ENCODE assay signal across 8 cellular contexts in genomic region chr11:10405858-10406592, GRCh38. TPM values are rescaled to one million over a fixed set of nuclear protein-coding genes. Genes with fewer than 3 reads are reported as not detected.
DNase-seq lines count a peak whose midpoint lies in the region; ATAC-seq, FAIRE-seq and TF ChIP-seq lines count a peak whose summit lies in the region.

No MANE protein-coding gene starts in this region.

- H3K27me3 ChIP-seq in DND-41 (ENCODE audit: insufficient read depth, low read length, poor library complexity) = no peaks in the 10 kb centered on the region
- no peaks in the 10 kb centered on the region for H3K27me3 ChIP-seq in endothelial cell of umbilical vein (ENCODE audit: control insufficient read depth in 2 of 2, insufficient read depth in 2 of 2, low read length in 2 of 2)

- H3K9me1 ChIP-seq in endothelial cell of umbilical vein (replicated peaks; ENCODE audit: control insufficient read depth, extremely low read depth, insufficient read depth, low read length) = no peaks in the 10 kb centered on the region

- no peaks in the 10 kb centered on the region for H3K9me3 Mint-ChIP-seq in activated CD4-positive, alpha-beta T cell treated with anti-CD3 and anti-CD28 coated beads, Interleukin-2, amount 10 ng/mL, durations not matched to agents 24 days and 14 days

- POLR2A ChIA-PET in endothelial cell of umbilical vein (lab: Charles Lee) = interaction anchor here (0.9 kb wide), 1 partner anchor 101 kb away, joined by 4 read pairs; the partner anchor contains the start of gene ADM

- ATAC-seq in DND-41 (ENCODE audit: insufficient read depth, low read depth) (peak; percentile 96), HG03432 (IDR thresholded peaks at IDR 0.05; ENCODE audit: unreplicated experiment) (peak; percentile 48), GM18511 (IDR thresholded peaks at IDR 0.05; ENCODE audit: unreplicated experiment) (no peak)

- no TSS peak for BruUV-seq in endothelial cell of umbilical vein (replicated peaks; lab: Mats Ljungman, UMichigan)

- CTCF ChIA-PET in endothelial cell of umbilical vein (lab: Charles Lee) = interaction anchor here (0.6 to 3.3 kb wide), 68 partner anchors 9 to 500 kb away, joined by 3 to 45 read pairs (median 4); partner anchors contain the start of genes AMPD3 and RNF141

- no peak overlapping the region for H3K9ac ChIP-seq in DND-41 (ENCODE audit: low read depth, low read length)
- no peak overlapping the region for H3K9ac ChIP-seq in endothelial cell of umbilical vein (replicated peaks; ENCODE audit: extremely low read depth, insufficient read depth, low read length)

- H3K4me1 ChIP-seq in DND-41 (ENCODE audit: insufficient read depth, low read length) = no peaks in the 10 kb centered on the region; the same call in 1 of the 2 replicates
- peaks cover 26% of the 10 kb centered on the region for H3K4me1 ChIP-seq in endothelial cell of umbilical vein (ENCODE audit: control insufficient read depth, extremely low read depth, insufficient read depth, low read length)

- H3K27ac Mint-ChIP-seq in activated CD4-positive, alpha-beta T cell treated with anti-CD3 and anti-CD28 coated beads, Interleukin-2, amount 10 ng/mL, durations not matched to agents 24 days and 14 days = no peak overlapping the region

- H3K27me3 Mint-ChIP-seq in activated CD4-positive, alpha-beta T cell treated with anti-CD3 and anti-CD28 coated beads, Interleukin-2, amount 10 ng/mL, durations not matched to agents 24 days and 14 days = peaks cover 3% of the 10 kb centered on the region

- no peak overlapping the region for H3K4me2 ChIP-seq in DND-41 (ENCODE audit: insufficient read depth, low read length)
- peak overlapping the region; percentile 51 for H3K4me2 ChIP-seq in endothelial cell of umbilical vein (ENCODE audit: insufficient read depth, low read length)

- 0 out of 2 replicates have a peak, but pooled peaks cover 3% of the 10 kb centered on the region for H4K20me1 ChIP-seq in DND-41 (ENCODE audit: insufficient read depth, low read length)
- H4K20me1 ChIP-seq in endothelial cell of umbilical vein (replicated peaks; ENCODE audit: control insufficient read depth, extremely low read depth, insufficient read depth, low read length) = no peaks in the 10 kb centered on the region

- H2AFZ ChIP-seq in DND-41 (ENCODE audit: low read depth, low read length) (no peak overlapping the region), endothelial cell of umbilical vein (ENCODE audit: low read depth, low read length) (no peak overlapping the region)

- TF ChIP-seq CTCF in DND-41 (IDR thresholded peaks at IDR 0.05; ENCODE audit: borderline replicate concordance, extremely low read depth, low read length, poor library complexity, severe bottlenecking) (peak; percentile 86), endothelial cell of umbilical vein (IDR thresholded peaks at IDR 0.05; ENCODE audit: extremely low read depth in 1 of 2, insufficient read depth in 1 of 2, low read depth in 1 of 2, low read length in 2 of 2) (peak; percentile 56 to 73)

- dilution Hi-C loops in endothelial cell of umbilical vein (cut with MboI; ENCODE audit: extremely low pct_ligation_motif_present, low sequenced_read_pairs) = no loop called here

- H3K27ac ChIP-seq in DND-41 (ENCODE audit: low read length) = no peak overlapping the region
- H3K27ac ChIP-seq in endothelial cell of umbilical vein (ENCODE audit: insufficient read depth, low read depth, low read length) = no peak overlapping the region

- H3K4me3 Mint-ChIP-seq in activated CD4-positive, alpha-beta T cell treated with anti-CD3 and anti-CD28 coated beads, Interleukin-2, amount 10 ng/mL, durations not matched to agents 24 days and 14 days = no peak overlapping the region

- no peaks in the 10 kb centered on the region for H3K36me3 ChIP-seq in DND-41 (ENCODE audit: insufficient read depth, low read length)
- H3K36me3 ChIP-seq in endothelial cell of umbilical vein (ENCODE audit: control insufficient read depth in 2 of 2, extremely low read depth in 1 of 2, insufficient read depth in 2 of 2, low read length in 2 of 2) = no peaks in the 10 kb centered on the region

- FAIRE-seq in endothelial cell of umbilical vein (lab: Jason Lieb, UNC) = peak; percentile 93

- TF ChIP-seq POLR2A in endothelial cell of umbilical vein (IDR thresholded peaks at IDR 0.05; ENCODE audit: low read depth, low read length) = no peak

- no peaks in the 10 kb centered on the region for H3K36me3 Mint-ChIP-seq in activated CD4-positive, alpha-beta T cell treated with anti-CD3 and anti-CD28 coated beads, Interleukin-2, amount 10 ng/mL, durations not matched to agents 24 days and 14 days (ENCODE audit: low read depth)

- peak; percentile 72 for DNase-seq in DND-41
- peak; percentile 62 for DNase-seq in NCI-H510A treated with DMSO at 0.1 percent for 48 hours (lab: John Stamatoyannopoulos, UW)
- DNase-seq in activated CD4-positive, alpha-beta T cell treated with anti-CD3 and anti-CD28 coated beads, Interleukin-2, amount 10 ng/mL, durations not matched to agents 24 days and 14 days = peak; percentile 83
- DNase-seq in endothelial cell of umbilical vein (ENCODE audit: low read depth, low spot score) = peak; percentile 89
- peak; percentile 86 for DNase-seq in midbrain (lab: John Stamatoyannopoulos, UW)
- peak; percentile 64 for DNase-seq in stimulated activated CD8-positive, alpha-beta memory T cell treated with anti-CD3 and anti-CD28 coated beads, Interleukin-4, amount 100 ng/mL, for 48 hours

- intact Hi-C loops in activated CD4-positive, alpha-beta T cell treated with anti-CD3 and anti-CD28 coated beads, Interleukin-2, amount 10 ng/mL, durations not matched to agents 24 days and 14 days (cut with micrococcal nuclease) = loop anchor here (1.0 to 5.0 kb wide), 4 partner anchors 121 to 329 kb away; partner anchors contain the start of gene RNF141
- intact Hi-C loops in endothelial cell of umbilical vein (cut with micrococcal nuclease) = loop anchor here (1.0 to 5.0 kb wide), 5 partner anchors 98 to 649 kb away; no protein-coding TSS in a partner anchor

- H3K9me3 ChIP-seq in DND-41 (ENCODE audit: insufficient read depth, low read length, severe bottlenecking) (no peaks in the 10 kb centered on the region), endothelial cell of umbilical vein (replicated peaks; ENCODE audit: control insufficient read depth, insufficient read depth, low read length) (no peaks in the 10 kb centered on the region)

- H3K4me3 ChIP-seq in DND-41 (ENCODE audit: low read depth in 1 of 2, low read length in 2 of 2) (no peak overlapping the region), endothelial cell of umbilical vein (replicated peaks in 1 of 3; ENCODE audit: insufficient read depth in 1 of 3, low read depth in 1 of 3, low read length in 3 of 3) (no peak overlapping the region)

- peaks cover 18% of the 10 kb centered on the region for H3K4me1 Mint-ChIP-seq in activated CD4-positive, alpha-beta T cell treated with anti-CD3 and anti-CD28 coated beads, Interleukin-2, amount 10 ng/mL, durations not matched to agents 24 days and 14 days

- H3K79me2 ChIP-seq in DND-41 (ENCODE audit: insufficient read depth, low read length) (no peaks in the 10 kb centered on the region), endothelial cell of umbilical vein (ENCODE audit: control insufficient read depth, insufficient read depth, low read length) (no peaks in the 10 kb centered on the region)

TF ChIP-seq in endothelial cell of umbilical vein, 7 proteins besides CTCF, POLR2A, EP300 and RAD21:
- peak; percentile 22 for TF ChIP-seq MYC (IDR thresholded peaks at IDR 0.05; ENCODE audit: low read depth, low read length)
- peak; percentile 67 for TF ChIP-seq FOS (IDR thresholded peaks at IDR 0.05; ENCODE audit: borderline replicate concordance, insufficient read depth, low read length)
- TF ChIP-seq JUN (IDR thresholded peaks at IDR 0.05; ENCODE audit: borderline replicate concordance, insufficient read depth, insufficient read length, low read depth) = peak; percentile 27
- TF ChIP-seq POLR2AphosphoS5 (IDR thresholded peaks at IDR 0.05; ENCODE audit: insufficient read depth, low read depth, low read length) = no peak

RNA-seq across cellular contexts. Expression of gene AMPD3, which starts 49.0 kb away (rescaled TPM):
- 14.5 and 18.3 TPM in 2 replicates for total RNA-seq in activated CD4-positive, alpha-beta T cell treated with anti-CD3 and anti-CD28 coated beads, Interleukin-2, amount 10 ng/mL, durations not matched to agents 24 days and 14 days
- 1.7 and 2.5 TPM in 2 replicates for total RNA-seq in endothelial cell of umbilical vein
- 1.4 and 2.5 TPM in 2 replicates for polyA plus RNA-seq in endothelial cell of umbilical vein
- polyA plus RNA-seq in endothelial cell of umbilical vein (2011; cell fraction: cytosol; rRNA removed) = 0.90 and 1.1 TPM in 2 replicates
- 2.6 and 3.1 TPM in 2 replicates for polyA plus RNA-seq in endothelial cell of umbilical vein (2011; cell fraction: nucleus; rRNA removed)
- 0.62 and 1.3 TPM in 2 replicates for polyA plus RNA-seq in endothelial cell of umbilical vein (2012)
- 3.0 and 5.7 TPM in 2 replicates for polyA minus RNA-seq in endothelial cell of umbilical vein
- 2.3 TPM for polyA minus RNA-seq in endothelial cell of umbilical vein (2011; cell fraction: cytosol; rRNA and poly(A)+ RNA removed)
- polyA minus RNA-seq in endothelial cell of umbilical vein (2011; cell fraction: nucleus; rRNA and poly(A)+ RNA removed) = 5.3 and 6.3 TPM in 2 replicates
